Comparison of ENCODE assay signal across 15 cellular contexts in the genomic region with DNA sequence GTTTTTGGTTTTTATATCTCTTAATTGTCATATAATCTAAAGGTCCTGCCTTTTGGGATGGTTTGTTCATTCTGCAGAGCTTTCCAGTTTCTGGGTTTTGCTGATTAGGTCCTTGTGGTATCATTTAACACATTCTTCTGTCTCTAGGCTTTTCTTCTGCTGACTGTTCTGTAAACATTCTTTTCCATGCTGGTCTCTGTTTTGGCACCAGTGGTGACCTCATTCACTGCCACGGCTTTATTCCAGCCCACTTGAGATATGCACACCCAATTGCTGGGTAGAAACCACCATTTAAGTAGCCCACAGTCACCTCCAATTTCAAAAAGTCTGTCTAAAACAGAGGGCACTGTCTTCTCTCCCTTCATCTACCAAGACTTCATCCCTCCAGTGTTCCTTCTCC. TPM values are rescaled to one million over a fixed set of nuclear protein-coding genes. Genes with fewer than 3 reads are reported as not detected.
A peak's percentile ranks its signal among the peaks of the same experiment; 100 is the strongest.
DNase-seq lines count a peak whose midpoint lies in the region; ATAC-seq and TF ChIP-seq lines count a peak whose summit lies in the region.
"Had no signal": no experiment of that assay in that cellular context is flagged by ENCODE, and none has a peak within 500 bp of the region (broad histone marks: within the 10 kb centered on the region; RNA-seq: fewer than 3 reads in every experiment).

No MANE protein-coding gene starts in this region.

- no peak overlapping the region for H3K9ac ChIP-seq in smooth muscle cell (ENCODE audit: low read depth)

- H3K36me3 ChIP-seq in smooth muscle cell (ENCODE audit: low read depth) = peaks cover 10% of the 10 kb centered on the region

- no peak overlapping the region for H3K4me3 ChIP-seq in smooth muscle cell

- TF ChIP-seq CTCF in AG09319 (IDR thresholded peaks at IDR 0.05; ENCODE audit: low read depth, low read length) (no peak), smooth muscle cell (IDR thresholded peaks at IDR 0.05; ENCODE audit: borderline replicate concordance, insufficient read depth, poor library complexity, severe bottlenecking) (no peak)

- H3K36me3 Mint-ChIP-seq in activated T-helper 17 cell treated with anti-CD3 and anti-CD28 coated beads, Interleukin-2, amount 50 U/mL, for 72 hours (ENCODE audit: low read depth) = peaks cover 21% of the 10 kb centered on the region

- H3K4me1 ChIP-seq in smooth muscle cell (ENCODE audit: low read depth) = no peaks in the 10 kb centered on the region
- H3K4me1 ChIP-seq: Caco-2 had no signal

- no peak overlapping the region for H3K4me3 Mint-ChIP-seq in activated T-helper 17 cell treated with anti-CD3 and anti-CD28 coated beads, Interleukin-2, amount 50 U/mL, for 72 hours

- H3K9me3 ChIP-seq in smooth muscle cell (replicated peaks; ENCODE audit: low read depth) = no peaks in the 10 kb centered on the region
- H3K9me3 ChIP-seq: Caco-2, neutrophil had no signal

- DNase-seq in AG09319 (ENCODE audit: extremely low read depth, low read depth) (peak; percentile 55), ELR (ENCODE audit: low read depth) (peak; percentile 19), hepatic stellate cell (ENCODE audit: low spot score) (peak; percentile 42), ureter (ENCODE audit: low spot score) (no peak), SK-N-DZ (ENCODE audit: low spot score) (no peak), NCI-H748 (lab: John Stamatoyannopoulos, UW; ENCODE audit: unreplicated experiment) (no peak), smooth muscle cell (lab: John Stamatoyannopoulos, UW; ENCODE audit: unreplicated experiment) (no peak)
- DNase-seq: aorta, Caco-2, hippocampal formation, NCI-H1694, small intestine, substantia nigra had no signal

- H3K27ac Mint-ChIP-seq in activated T-helper 17 cell treated with anti-CD3 and anti-CD28 coated beads, Interleukin-2, amount 50 U/mL, for 72 hours = peak overlapping the region; percentile 64

- no peak overlapping the region for H3K27ac ChIP-seq in smooth muscle cell (ENCODE audit: low read depth)
- H3K27ac ChIP-seq: neutrophil had no signal

- H3K27me3 Mint-ChIP-seq in activated T-helper 17 cell treated with anti-CD3 and anti-CD28 coated beads, Interleukin-2, amount 50 U/mL, for 72 hours = no peaks in the 10 kb centered on the region

- H3K4me1 Mint-ChIP-seq in activated T-helper 17 cell treated with anti-CD3 and anti-CD28 coated beads, Interleukin-2, amount 50 U/mL, for 72 hours = peaks cover 19% of the 10 kb centered on the region

- H3K27me3 ChIP-seq in smooth muscle cell (ENCODE audit: low read depth) = no peaks in the 10 kb centered on the region
- H3K27me3 ChIP-seq: neutrophil had no signal

- ATAC-seq in activated T-helper 17 cell treated with anti-CD3 and anti-CD28 coated beads, Interleukin-2, amount 50 U/mL, for 72 hours (replicated peaks) = peak; percentile 39

- H2AFZ ChIP-seq in smooth muscle cell (ENCODE audit: low read depth) = no peak overlapping the region

- no peaks in the 10 kb centered on the region for H3F3A ChIP-seq in smooth muscle cell (ENCODE audit: low read depth)

- no peak overlapping the region for H3K4me2 ChIP-seq in smooth muscle cell

- no peaks in the 10 kb centered on the region for H3K9me3 Mint-ChIP-seq in activated T-helper 17 cell treated with anti-CD3 and anti-CD28 coated beads, Interleukin-2, amount 50 U/mL, for 72 hours

- no peaks in the 10 kb centered on the region for H3K79me2 ChIP-seq in smooth muscle cell (ENCODE audit: low read depth)

- WGBS in smooth muscle cell (ENCODE audit: low lambda C conversion rate) = 0% methylated on average over 1 of the region's 1 CpG

- H4K20me1 ChIP-seq in smooth muscle cell (ENCODE audit: low read depth) = peaks cover 5% of the 10 kb centered on the region

RNA-seq across cellular contexts. Expression of a gene that starts 31.1 kb away (rescaled TPM):
- total RNA-seq in activated T-helper 17 cell treated with anti-CD3 and anti-CD28 coated beads, Interleukin-2, amount 50 U/mL, for 72 hours = 10 to 100 TPM; 16.0 to 30.1 TPM
- total RNA-seq in ureter (24.9 TPM), smooth muscle cell (18.4 and 22.8 TPM in 2 replicates)
- 20.6 and 22.7 TPM in 2 replicates for polyA plus RNA-seq in SK-N-DZ (2014; cell fraction: cytosol; rRNA removed)
- 12.4 and 15.4 TPM in 2 replicates for polyA plus RNA-seq in SK-N-DZ (2014; cell fraction: nucleus; rRNA removed)
- 15.1 and 16.8 TPM in 2 replicates for polyA plus RNA-seq in smooth muscle cell

Comparison
In these comparisons a context has a peak if more than half of its experiments do, and no peak if none do; other contexts are left out.
1. DNase-seq: peak in AG09319 (single experiment), ELR (single experiment) and hepatic stellate cell (single experiment); none in ureter (single experiment), SK-N-DZ (single experiment), NCI-H748 (single experiment) and smooth muscle cell (single experiment).